1 cellular context compared by ENCODE assay signal in the genomic region with DNA sequence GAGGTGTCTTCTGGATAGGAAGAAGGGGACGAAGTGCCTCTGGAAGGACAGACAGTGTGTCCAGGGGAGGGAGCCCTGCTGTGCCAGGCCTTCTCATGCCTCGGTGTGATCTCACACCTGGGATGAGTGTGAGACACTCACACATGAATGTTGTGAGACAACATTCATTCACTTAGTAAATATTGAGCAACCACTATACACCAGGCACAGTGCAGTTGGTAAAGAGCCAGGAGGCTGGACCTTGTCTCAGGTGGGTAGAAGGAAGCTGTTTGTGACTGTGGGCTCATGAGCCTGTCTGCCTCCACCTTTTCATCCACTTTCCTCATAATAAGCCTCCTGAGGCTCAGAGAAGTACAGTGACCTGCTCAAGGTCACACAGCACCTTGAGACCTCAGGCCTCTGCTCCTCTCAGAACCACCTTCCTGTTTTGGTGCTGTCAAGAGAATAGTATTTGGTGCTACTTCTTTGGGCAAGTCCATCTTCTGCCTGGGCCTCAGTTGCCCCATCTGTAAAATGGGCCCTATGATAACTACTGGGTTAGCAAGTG.
A peak's percentile ranks its signal among the peaks of the same experiment; 100 is the strongest.
TF ChIP-seq lines count a peak whose summit lies in the region.

No MANE protein-coding gene starts in this region.

TF ChIP-seq in HepG2, 621 proteins besides CTCF, POLR2A, EP300 and RAD21 (continued from another document and continues in another):
- 0 out of 2 replicates have a peak, but pooled peaks have one; percentile 29 for TF ChIP-seq SP5 (CRISPR knock-in tag; IDR thresholded peaks at IDR 0.05; ENCODE audit: borderline replicate concordance, low read depth)
- TF ChIP-seq ZNF782 (CRISPR knock-in tag; IDR thresholded peaks at IDR 0.05; ENCODE audit: borderline replicate concordance) = no peak
- TF ChIP-seq FOXA1 (IDR thresholded peaks at IDR 0.05) = no peak
- TF ChIP-seq FOXA1 (CRISPR knock-in tag; IDR thresholded peaks at IDR 0.05) = peak; percentile 89
- TF ChIP-seq ZNF563 (CRISPR knock-in tag; IDR thresholded peaks at IDR 0.05) = no peak
- TF ChIP-seq ZNF691 (CRISPR knock-in tag; IDR thresholded peaks at IDR 0.05; ENCODE audit: borderline replicate concordance, low read depth) = 0 out of 2 replicates have a peak, but pooled peaks have one; percentile 67
- TF ChIP-seq AHR (CRISPR knock-in tag; IDR thresholded peaks at IDR 0.05) = no peak
- TF ChIP-seq MATR3 (CRISPR knock-in tag; IDR thresholded peaks at IDR 0.05) = no peak
- no peak for TF ChIP-seq KIAA2018 (CRISPR knock-in tag; IDR thresholded peaks at IDR 0.05; ENCODE audit: borderline replicate concordance)
- no peak for TF ChIP-seq ZNF564 (CRISPR knock-in tag; IDR thresholded peaks at IDR 0.05)
- no peak for TF ChIP-seq ARNT (IDR thresholded peaks at IDR 0.05)
- no peak for TF ChIP-seq LCORL (IDR thresholded peaks at IDR 0.05)
- no peak for TF ChIP-seq LCORL (CRISPR knock-in tag; IDR thresholded peaks at IDR 0.05)
- TF ChIP-seq, protein P1, sequence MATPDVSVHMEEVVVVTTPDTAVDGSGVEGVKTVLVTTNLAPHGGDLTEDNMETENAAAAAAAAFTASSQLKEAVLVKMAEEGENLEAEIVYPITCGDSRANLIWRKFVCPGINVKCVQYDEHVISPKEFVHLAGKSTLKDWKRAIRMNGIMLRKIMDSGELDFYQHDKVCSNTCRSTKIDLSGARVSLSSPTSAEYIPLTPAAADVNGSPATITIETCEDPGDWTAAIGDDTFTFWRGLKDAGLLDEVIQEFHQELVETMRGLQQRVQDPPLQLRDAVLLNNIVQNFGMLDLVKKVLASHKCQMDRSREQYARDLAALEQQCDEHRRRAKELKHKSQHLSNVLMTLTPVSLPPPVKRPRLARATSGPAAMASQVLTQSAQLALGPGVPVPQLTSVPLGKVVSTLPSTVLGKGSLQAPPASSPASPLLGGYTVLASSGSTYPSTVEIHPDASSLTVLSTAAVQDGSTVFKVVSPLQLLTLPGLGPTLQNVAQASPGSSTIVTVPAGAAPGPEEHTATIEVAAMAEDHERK (CRISPR knock-in tag; IDR thresholded peaks at IDR 0.05; ENCODE audit: low read depth) = no peak
- TF ChIP-seq ZNF484 (CRISPR knock-in tag; IDR thresholded peaks at IDR 0.05; ENCODE audit: borderline replicate concordance, low read depth) = no peak
- TF ChIP-seq, protein P2, sequence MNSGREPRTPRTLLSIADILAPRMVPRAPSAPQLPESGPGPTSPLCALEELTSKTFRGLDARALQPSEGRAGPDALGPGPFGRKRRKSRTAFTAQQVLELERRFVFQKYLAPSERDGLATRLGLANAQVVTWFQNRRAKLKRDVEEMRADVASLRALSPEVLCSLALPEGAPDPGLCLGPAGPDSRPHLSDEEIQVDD (CRISPR knock-in tag; IDR thresholded peaks at IDR 0.05; ENCODE audit: borderline replicate concordance) = no peak
- TF ChIP-seq ZNF75D (CRISPR knock-in tag; IDR thresholded peaks at IDR 0.05; ENCODE audit: borderline replicate concordance) = no peak
- TF ChIP-seq MTF1 (CRISPR knock-in tag; IDR thresholded peaks at IDR 0.05) = no peak
- TF ChIP-seq EHMT2 (IDR thresholded peaks at IDR 0.05; ENCODE audit: borderline replicate concordance, low read depth, low read length) = no peak
- TF ChIP-seq BRD4 (CRISPR knock-in tag; IDR thresholded peaks at IDR 0.05) = no peak
- TF ChIP-seq ZNF335 (CRISPR knock-in tag; IDR thresholded peaks at IDR 0.05) = peak; percentile 47; the same call in 1 of the 2 replicates
- no peak for TF ChIP-seq DDIT3 (CRISPR knock-in tag; IDR thresholded peaks at IDR 0.05)
- TF ChIP-seq KDM2A (CRISPR knock-in tag; IDR thresholded peaks at IDR 0.05; ENCODE audit: borderline replicate concordance, low read depth) = no peak
- TF ChIP-seq, protein P3, sequence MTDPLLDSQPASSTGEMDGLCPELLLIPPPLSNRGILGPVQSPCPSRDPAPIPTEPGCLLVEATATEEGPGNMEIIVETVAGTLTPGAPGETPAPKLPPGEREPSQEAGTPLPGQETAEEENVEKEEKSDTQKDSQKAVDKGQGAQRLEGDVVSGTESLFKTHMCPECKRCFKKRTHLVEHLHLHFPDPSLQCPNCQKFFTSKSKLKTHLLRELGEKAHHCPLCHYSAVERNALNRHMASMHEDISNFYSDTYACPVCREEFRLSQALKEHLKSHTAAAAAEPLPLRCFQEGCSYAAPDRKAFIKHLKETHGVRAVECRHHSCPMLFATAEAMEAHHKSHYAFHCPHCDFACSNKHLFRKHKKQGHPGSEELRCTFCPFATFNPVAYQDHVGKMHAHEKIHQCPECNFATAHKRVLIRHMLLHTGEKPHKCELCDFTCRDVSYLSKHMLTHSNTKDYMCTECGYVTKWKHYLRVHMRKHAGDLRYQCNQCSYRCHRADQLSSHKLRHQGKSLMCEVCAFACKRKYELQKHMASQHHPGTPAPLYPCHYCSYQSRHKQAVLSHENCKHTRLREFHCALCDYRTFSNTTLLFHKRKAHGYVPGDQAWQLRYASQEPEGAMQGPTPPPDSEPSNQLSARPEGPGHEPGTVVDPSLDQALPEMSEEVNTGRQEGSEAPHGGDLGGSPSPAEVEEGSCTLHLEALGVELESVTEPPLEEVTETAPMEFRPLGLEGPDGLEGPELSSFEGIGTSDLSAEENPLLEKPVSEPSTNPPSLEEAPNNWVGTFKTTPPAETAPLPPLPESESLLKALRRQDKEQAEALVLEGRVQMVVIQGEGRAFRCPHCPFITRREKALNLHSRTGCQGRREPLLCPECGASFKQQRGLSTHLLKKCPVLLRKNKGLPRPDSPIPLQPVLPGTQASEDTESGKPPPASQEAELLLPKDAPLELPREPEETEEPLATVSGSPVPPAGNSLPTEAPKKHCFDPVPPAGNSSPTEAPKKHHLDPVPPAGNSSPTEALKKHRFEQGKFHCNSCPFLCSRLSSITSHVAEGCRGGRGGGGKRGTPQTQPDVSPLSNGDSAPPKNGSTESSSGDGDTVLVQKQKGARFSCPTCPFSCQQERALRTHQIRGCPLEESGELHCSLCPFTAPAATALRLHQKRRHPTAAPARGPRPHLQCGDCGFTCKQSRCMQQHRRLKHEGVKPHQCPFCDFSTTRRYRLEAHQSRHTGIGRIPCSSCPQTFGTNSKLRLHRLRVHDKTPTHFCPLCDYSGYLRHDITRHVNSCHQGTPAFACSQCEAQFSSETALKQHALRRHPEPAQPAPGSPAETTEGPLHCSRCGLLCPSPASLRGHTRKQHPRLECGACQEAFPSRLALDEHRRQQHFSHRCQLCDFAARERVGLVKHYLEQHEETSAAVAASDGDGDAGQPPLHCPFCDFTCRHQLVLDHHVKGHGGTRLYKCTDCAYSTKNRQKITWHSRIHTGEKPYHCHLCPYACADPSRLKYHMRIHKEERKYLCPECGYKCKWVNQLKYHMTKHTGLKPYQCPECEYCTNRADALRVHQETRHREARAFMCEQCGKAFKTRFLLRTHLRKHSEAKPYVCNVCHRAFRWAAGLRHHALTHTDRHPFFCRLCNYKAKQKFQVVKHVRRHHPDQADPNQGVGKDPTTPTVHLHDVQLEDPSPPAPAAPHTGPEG (CRISPR knock-in tag; IDR thresholded peaks at IDR 0.05) = no peak
- no peak for TF ChIP-seq SOX13 (IDR thresholded peaks at IDR 0.05)
- TF ChIP-seq SOX13 (CRISPR knock-in tag; conservative IDR thresholded peaks at IDR 0.05 in 1 of 2, IDR thresholded peaks at IDR 0.05 in 1 of 2) = peak in 1 of 2 experiments; percentile 74; a peak in 1 of 4 replicates
- TF ChIP-seq PHB2 (IDR thresholded peaks at IDR 0.05; ENCODE audit: partially characterized antibody) = no peak
- no peak for TF ChIP-seq NR1H2 (CRISPR knock-in tag; IDR thresholded peaks at IDR 0.05; ENCODE audit: borderline replicate concordance, low read depth)
- TF ChIP-seq ZNF276 (CRISPR knock-in tag; IDR thresholded peaks at IDR 0.05; ENCODE audit: low read depth) = peak; percentile 71; the same call in 1 of the 2 replicates
- TF ChIP-seq ELF3 (CRISPR knock-in tag; IDR thresholded peaks at IDR 0.05) = peak; percentile 90
- TF ChIP-seq, protein P4, sequence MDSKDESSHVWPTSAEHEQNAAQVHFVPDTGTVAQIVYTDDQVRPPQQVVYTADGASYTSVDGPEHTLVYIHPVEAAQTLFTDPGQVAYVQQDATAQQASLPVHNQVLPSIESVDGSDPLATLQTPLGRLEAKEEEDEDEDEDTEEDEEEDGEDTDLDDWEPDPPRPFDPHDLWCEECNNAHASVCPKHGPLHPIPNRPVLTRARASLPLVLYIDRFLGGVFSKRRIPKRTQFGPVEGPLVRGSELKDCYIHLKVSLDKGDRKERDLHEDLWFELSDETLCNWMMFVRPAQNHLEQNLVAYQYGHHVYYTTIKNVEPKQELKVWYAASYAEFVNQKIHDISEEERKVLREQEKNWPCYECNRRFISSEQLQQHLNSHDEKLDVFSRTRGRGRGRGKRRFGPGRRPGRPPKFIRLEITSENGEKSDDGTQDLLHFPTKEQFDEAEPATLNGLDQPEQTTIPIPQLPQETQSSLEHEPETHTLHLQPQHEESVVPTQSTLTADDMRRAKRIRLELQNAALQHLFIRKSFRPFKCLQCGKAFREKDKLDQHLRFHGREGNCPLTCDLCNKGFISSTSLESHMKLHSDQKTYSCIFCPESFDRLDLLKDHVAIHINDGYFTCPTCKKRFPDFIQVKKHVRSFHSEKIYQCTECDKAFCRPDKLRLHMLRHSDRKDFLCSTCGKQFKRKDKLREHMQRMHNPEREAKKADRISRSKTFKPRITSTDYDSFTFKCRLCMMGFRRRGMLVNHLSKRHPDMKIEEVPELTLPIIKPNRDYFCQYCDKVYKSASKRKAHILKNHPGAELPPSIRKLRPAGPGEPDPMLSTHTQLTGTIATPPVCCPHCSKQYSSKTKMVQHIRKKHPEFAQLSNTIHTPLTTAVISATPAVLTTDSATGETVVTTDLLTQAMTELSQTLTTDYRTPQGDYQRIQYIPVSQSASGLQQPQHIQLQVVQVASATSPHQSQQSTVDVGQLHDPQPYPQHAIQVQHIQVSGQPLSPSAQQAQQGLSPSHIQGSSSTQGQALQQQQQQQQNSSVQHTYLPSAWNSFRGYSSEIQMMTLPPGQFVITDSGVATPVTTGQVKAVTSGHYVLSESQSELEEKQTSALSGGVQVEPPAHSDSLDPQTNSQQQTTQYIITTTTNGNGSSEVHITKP (CRISPR knock-in tag; IDR thresholded peaks at IDR 0.05; ENCODE audit: low read depth) = no peak
- no peak for TF ChIP-seq AGO2 (optimal IDR thresholded peaks at IDR 0.05; ENCODE audit: low read depth, low read length)
- no peak for TF ChIP-seq ZNF468 (CRISPR knock-in tag; IDR thresholded peaks at IDR 0.05)
